In genomic region chr2:171878481-171878993, GRCh38 we compare ENCODE assay signal across 8 cellular contexts. TPM values are rescaled to one million over a fixed set of nuclear protein-coding genes. Genes with fewer than 3 reads are reported as not detected.
A peak's percentile ranks its signal among the peaks of the same experiment; 100 is the strongest.
DNase-seq lines count a peak whose midpoint lies in the region; ATAC-seq and TF ChIP-seq lines count a peak whose summit lies in the region.

No MANE protein-coding gene starts in this region.

- H3K4me3 ChIP-seq in right cardiac atrium (ENCODE audit: low read length) (no peak overlapping the region), upper lobe of right lung (no peak overlapping the region)

- H3K27ac Mint-ChIP-seq in activated naive CD4-positive, alpha-beta T cell treated with anti-CD3 and anti-CD28 coated beads for 36 hours = no peak overlapping the region
- H3K27ac Mint-ChIP-seq in activated naive CD8-positive, alpha-beta T cell treated with anti-CD3 and anti-CD28 coated beads, Interleukin-2, amount 50 U/mL, for 24 hours = peak overlapping the region; percentile 53
- no peak overlapping the region for H3K27ac Mint-ChIP-seq in progenitor cell of endocrine pancreas

- ATAC-seq in activated naive CD8-positive, alpha-beta T cell treated with anti-CD3 and anti-CD28 coated beads, Interleukin-2, amount 50 U/mL, for 24 hours = peak; percentile 50
- ATAC-seq in right cardiac atrium (peak; percentile 93 to 94), upper lobe of right lung (no peak)

- WGBS in right cardiac atrium = 27% methylated on average over 2 of the region's 2 CpGs

- no peaks in the 10 kb centered on the region for H3K36me3 ChIP-seq in upper lobe of right lung

- DNase-seq in activated naive CD4-positive, alpha-beta T cell treated with anti-CD3 and anti-CD28 coated beads for 36 hours = peak; percentile 14
- DNase-seq in activated naive CD4-positive, alpha-beta T cell (lab: John Stamatoyannopoulos, UW) = no peak
- DNase-seq in activated naive CD8-positive, alpha-beta T cell treated with anti-CD3 and anti-CD28 coated beads, Interleukin-2, amount 50 U/mL, for 24 hours = no peak
- DNase-seq in right cardiac atrium (peak in 2 of 3 donors; percentile 25 to 53), upper lobe of right lung (no peak), progenitor cell of endocrine pancreas (ENCODE audit: low spot score, unreplicated experiment) (no peak), dermis blood vessel endothelial cell (no peak), NCI-H2081 treated with DMSO at 0.1 percent for 48 hours (lab: John Stamatoyannopoulos, UW) (no peak)

- CTCF ChIA-PET in activated naive CD4-positive, alpha-beta T cell treated with anti-CD3 and anti-CD28 coated beads for 36 hours (lab: Charles Lee) = interaction anchor here (1.3 kb wide), 1 partner anchor 27 kb away, joined by 3 read pairs; no protein-coding TSS in a partner anchor

- H3K27me3 Mint-ChIP-seq in activated naive CD4-positive, alpha-beta T cell treated with anti-CD3 and anti-CD28 coated beads for 36 hours (ENCODE audit: low read depth) = no peaks in the 10 kb centered on the region
- no peaks in the 10 kb centered on the region for H3K27me3 Mint-ChIP-seq in activated naive CD8-positive, alpha-beta T cell treated with anti-CD3 and anti-CD28 coated beads, Interleukin-2, amount 50 U/mL, for 24 hours
- peaks cover 60% of the 10 kb centered on the region for H3K27me3 Mint-ChIP-seq in progenitor cell of endocrine pancreas

- peaks cover 16% of the 10 kb centered on the region for H3K36me3 Mint-ChIP-seq in activated naive CD4-positive, alpha-beta T cell treated with anti-CD3 and anti-CD28 coated beads for 36 hours (ENCODE audit: low read depth)
- peaks cover 17% of the 10 kb centered on the region for H3K36me3 Mint-ChIP-seq in activated naive CD8-positive, alpha-beta T cell treated with anti-CD3 and anti-CD28 coated beads, Interleukin-2, amount 50 U/mL, for 24 hours (ENCODE audit: low read depth)
- peaks cover 10% of the 10 kb centered on the region for H3K36me3 Mint-ChIP-seq in progenitor cell of endocrine pancreas (ENCODE audit: insufficient read depth)

- intact Hi-C loops in activated naive CD4-positive, alpha-beta T cell treated with anti-CD3 and anti-CD28 coated beads for 36 hours (cut with micrococcal nuclease) = no loop called here
- intact Hi-C loops in right cardiac atrium (cut with DNase I) (no loop called here), upper lobe of right lung (cut with DNase I) (no loop called here)

- H3K9me3 Mint-ChIP-seq in activated naive CD4-positive, alpha-beta T cell treated with anti-CD3 and anti-CD28 coated beads for 36 hours = peaks cover 4% of the 10 kb centered on the region
- peaks cover 4% of the 10 kb centered on the region for H3K9me3 Mint-ChIP-seq in activated naive CD8-positive, alpha-beta T cell treated with anti-CD3 and anti-CD28 coated beads, Interleukin-2, amount 50 U/mL, for 24 hours
- H3K9me3 Mint-ChIP-seq in progenitor cell of endocrine pancreas (ENCODE audit: low read depth) = peaks cover 6% of the 10 kb centered on the region

- H3K4me1 ChIP-seq in right cardiac atrium (ENCODE audit: control insufficient read depth, insufficient read depth, low read length) = peaks cover 2% of the 10 kb centered on the region
- peaks cover 4% of the 10 kb centered on the region for H3K4me1 ChIP-seq in upper lobe of right lung

- no peaks in the 10 kb centered on the region for H3K9me3 ChIP-seq in right cardiac atrium (ENCODE audit: control insufficient read depth, low read length)
- no peaks in the 10 kb centered on the region for H3K9me3 ChIP-seq in upper lobe of right lung

- TF ChIP-seq CTCF in upper lobe of right lung (IDR thresholded peaks at IDR 0.05) (no peak), progenitor cell of endocrine pancreas (IDR thresholded peaks at IDR 0.05; ENCODE audit: unreplicated experiment) (no peak)

- peaks cover 34% of the 10 kb centered on the region for H3K4me1 Mint-ChIP-seq in activated naive CD4-positive, alpha-beta T cell treated with anti-CD3 and anti-CD28 coated beads for 36 hours (ENCODE audit: low read depth)
- peaks cover 38% of the 10 kb centered on the region for H3K4me1 Mint-ChIP-seq in activated naive CD8-positive, alpha-beta T cell treated with anti-CD3 and anti-CD28 coated beads, Interleukin-2, amount 50 U/mL, for 24 hours
- H3K4me1 Mint-ChIP-seq in progenitor cell of endocrine pancreas (ENCODE audit: low read depth) = peaks cover 10% of the 10 kb centered on the region

- H3K4me3 Mint-ChIP-seq in activated naive CD4-positive, alpha-beta T cell treated with anti-CD3 and anti-CD28 coated beads for 36 hours = no peak overlapping the region
- no peak overlapping the region for H3K4me3 Mint-ChIP-seq in activated naive CD8-positive, alpha-beta T cell treated with anti-CD3 and anti-CD28 coated beads, Interleukin-2, amount 50 U/mL, for 24 hours
- H3K4me3 Mint-ChIP-seq in progenitor cell of endocrine pancreas (ENCODE audit: low read depth) = no peak overlapping the region

- H3K27ac ChIP-seq in right cardiac atrium (ENCODE audit: low read length) = peak overlapping the region; percentile 77
- H3K27ac ChIP-seq in upper lobe of right lung = peak overlapping the region; percentile 21

- H3K27me3 ChIP-seq in right cardiac atrium (ENCODE audit: control insufficient read depth, insufficient read depth) (no peaks in the 10 kb centered on the region), upper lobe of right lung (no peaks in the 10 kb centered on the region)

RNA-seq across cellular contexts. Expression of gene SLC25A12, which starts 15.5 kb away (rescaled TPM):
- 10 to 100 TPM; 15.0 to 17.4 TPM for total RNA-seq in activated naive CD4-positive, alpha-beta T cell treated with anti-CD3 and anti-CD28 coated beads for 36 hours
- total RNA-seq in right cardiac atrium (100 to 1,000 TPM in 2 of 4 donors, 10 to 100 TPM in 2; 94.1 to 122 (median 102) TPM), upper lobe of right lung (11.5 TPM), progenitor cell of endocrine pancreas (8.6 and 13.9 TPM in 2 replicates), dermis blood vessel endothelial cell (12.1 and 14.9 TPM in 2 replicates)
- polyA plus RNA-seq in right cardiac atrium = 74.2 TPM

RNA-seq across cellular contexts. Expression of gene HAT1, which starts 43.7 kb away (rescaled TPM):
- total RNA-seq in activated naive CD4-positive, alpha-beta T cell treated with anti-CD3 and anti-CD28 coated beads for 36 hours = 10 to 100 TPM; 74.6 to 77.2 TPM
- total RNA-seq in right cardiac atrium (10 to 100 TPM; 29.1 to 35.0 (median 33.2) TPM), upper lobe of right lung (24.8 TPM), progenitor cell of endocrine pancreas (40.5 and 41.2 TPM in 2 replicates), dermis blood vessel endothelial cell (36.8 and 60.2 TPM in 2 replicates)
- 27.6 TPM for polyA plus RNA-seq in right cardiac atrium

Comparison
In these comparisons a context has a peak if more than half of its experiments do, and no peak if none do; other contexts are left out.
1. DNase-seq: peak in activated naive CD4-positive, alpha-beta T cell treated with anti-CD3 and anti-CD28 coated beads for 36 hours (single experiment) and right cardiac atrium (2 of 3); none in activated naive CD4-positive, alpha-beta T cell (0 of 4), activated naive CD8-positive, alpha-beta T cell treated with anti-CD3 and anti-CD28 coated beads, Interleukin-2, amount 50 U/mL, for 24 hours (single experiment), upper lobe of right lung (single experiment), progenitor cell of endocrine pancreas (single experiment), dermis blood vessel endothelial cell (single experiment) and NCI-H2081 treated with DMSO at 0.1 percent for 48 hours (single experiment).